ENCODE assay signal across 9 cellular contexts in genomic region chr7:156895024-156895780, GRCh38. TPM values are rescaled to one million over a fixed set of nuclear protein-coding genes. Genes with fewer than 3 reads are reported as not detected.
DNase-seq lines count a peak whose midpoint lies in the region; ATAC-seq and TF ChIP-seq lines count a peak whose summit lies in the region.
"Had no signal": no experiment of that assay in that cellular context is flagged by ENCODE, and none has a peak within 500 bp of the region (broad histone marks: within the 10 kb centered on the region; RNA-seq: fewer than 3 reads in every experiment).

No MANE protein-coding gene starts in this region.

- peaks cover 17% of the 10 kb centered on the region for H3K79me2 ChIP-seq in osteoblast (ENCODE audit: insufficient read depth, low read length)

- peak overlapping the region; percentile 23 for H3K27ac Mint-ChIP-seq in activated naive CD8-positive, alpha-beta T cell treated with anti-CD3 and anti-CD28 coated beads, Interleukin-2, amount 50 U/mL, for 24 hours

- H3K4me1 Mint-ChIP-seq in activated naive CD8-positive, alpha-beta T cell treated with anti-CD3 and anti-CD28 coated beads, Interleukin-2, amount 50 U/mL, for 24 hours: peaks cover 44% of the 10 kb centered on the region

- H3K4me3 Mint-ChIP-seq in activated naive CD8-positive, alpha-beta T cell treated with anti-CD3 and anti-CD28 coated beads, Interleukin-2, amount 50 U/mL, for 24 hours: no peak overlapping the region

- no peak overlapping the region for H3K4me2 ChIP-seq in osteoblast (ENCODE audit: insufficient read depth, low read length)

- no peaks in the 10 kb centered on the region for H3K9me3 Mint-ChIP-seq in activated naive CD8-positive, alpha-beta T cell treated with anti-CD3 and anti-CD28 coated beads, Interleukin-2, amount 50 U/mL, for 24 hours

- no peak for ATAC-seq in activated naive CD8-positive, alpha-beta T cell treated with anti-CD3 and anti-CD28 coated beads, Interleukin-2, amount 50 U/mL, for 24 hours

- H3K4me1 ChIP-seq in osteoblast (ENCODE audit: insufficient read depth, low read length) (peaks cover 1% of the 10 kb centered on the region), vagina (peaks cover 15% of the 10 kb centered on the region), BE2C (no peaks in the 10 kb centered on the region)

- H3K27me3 ChIP-seq in osteoblast (ENCODE audit: insufficient read depth, low read length): no peaks in the 10 kb centered on the region
- no peaks in the 10 kb centered on the region for H3K27me3 ChIP-seq in vagina
- H3K27me3 ChIP-seq in BE2C: no peaks in the 10 kb centered on the region
- H3K27me3 ChIP-seq: SJSA1 had no signal

- TF ChIP-seq POLR2A in vagina (IDR thresholded peaks at IDR 0.05): no peak

- no peak overlapping the region for H3K27ac ChIP-seq in osteoblast (ENCODE audit: low read depth, low read length)
- no peak overlapping the region for H3K27ac ChIP-seq in vagina
- H3K27ac ChIP-seq: SJSA1 had no signal

- H2AFZ ChIP-seq in osteoblast (ENCODE audit: low read length): no peak overlapping the region

- no peaks in the 10 kb centered on the region for H3K9me3 ChIP-seq in osteoblast (ENCODE audit: low read depth, low read length)
- H3K9me3 ChIP-seq in vagina: no peaks in the 10 kb centered on the region
- H3K9me3 ChIP-seq in BE2C: no peaks in the 10 kb centered on the region

- no peak for TF ChIP-seq CTCF in osteoblast (IDR thresholded peaks at IDR 0.05; ENCODE audit: extremely low read depth, low read depth, low read length)
- no peak for TF ChIP-seq CTCF in vagina (IDR thresholded peaks at IDR 0.05)
- no peak for TF ChIP-seq CTCF in BE2C (IDR thresholded peaks at IDR 0.05; ENCODE audit: low read depth, low read length)

- intact Hi-C loops in vagina (cut with DNase I): no loop called here

- DNase-seq in GF-D8 (lab: John Stamatoyannopoulos, UW): peak; percentile 100
- peak; percentile 49 to 63 for DNase-seq in NOMO-1 (lab: John Stamatoyannopoulos, UW; ENCODE audit: unreplicated experiment in 2 of 2)
- DNase-seq in activated naive CD8-positive, alpha-beta T cell treated with anti-CD3 and anti-CD28 coated beads, Interleukin-2, amount 50 U/mL, for 24 hours: no peak
- peak; percentile 75 for DNase-seq in osteoblast (ENCODE audit: insufficient read length, low spot score, missing footprints)
- no peak for DNase-seq in vagina (ENCODE audit: extremely low spot score in 2 of 2)
- DNase-seq in BE2C: no peak
- no peak for DNase-seq in NK-92 treated with Interleukin-12 subunit alpha and Interleukin-12 subunit beta, amount 100 ng/mL, for 24 hours (lab: John Stamatoyannopoulos, UW)
- DNase-seq: NCI-H2081 treated with DMSO at 0.1 percent for 48 hours had no signal

- no peaks in the 10 kb centered on the region for H3K36me3 ChIP-seq in osteoblast (ENCODE audit: insufficient read depth, low read length)
- H3K36me3 ChIP-seq in vagina: no peaks in the 10 kb centered on the region
- H3K36me3 ChIP-seq in BE2C: no peaks in the 10 kb centered on the region

- H3K27me3 Mint-ChIP-seq in activated naive CD8-positive, alpha-beta T cell treated with anti-CD3 and anti-CD28 coated beads, Interleukin-2, amount 50 U/mL, for 24 hours: peaks cover under 1% of the 10 kb centered on the region

- H3K4me3 ChIP-seq in osteoblast (ENCODE audit: insufficient read depth, low read length) (no peak overlapping the region), vagina (no peak overlapping the region), BE2C (ENCODE audit: low read depth, low read length) (no peak overlapping the region)
- H3K4me3 ChIP-seq: SJSA1 had no signal

- H3K36me3 Mint-ChIP-seq in activated naive CD8-positive, alpha-beta T cell treated with anti-CD3 and anti-CD28 coated beads, Interleukin-2, amount 50 U/mL, for 24 hours (ENCODE audit: low read depth): peaks cover 4% of the 10 kb centered on the region

- no peaks in the 10 kb centered on the region for H4K20me1 ChIP-seq in osteoblast (ENCODE audit: insufficient read depth, low read length)

RNA-seq across cellular contexts. Expression of gene LMBR1, which starts 2.2 kb away (rescaled TPM):
- 39.4 and 44.8 TPM in 2 replicates for total RNA-seq in osteoblast
- 45.7 TPM for total RNA-seq in vagina
- 53.2 TPM for polyA plus RNA-seq in BE2C (2012; ENCODE audit: insufficient read depth, insufficient read length, low read depth)

RNA-seq across cellular contexts. Expression of gene NOM1, which starts 54.3 kb away (rescaled TPM):
- total RNA-seq in osteoblast: 11.6 and 17.1 TPM in 2 replicates
- total RNA-seq in vagina: 28.5 TPM
- polyA plus RNA-seq in BE2C (2012; ENCODE audit: insufficient read depth, insufficient read length, low read depth): 58.0 TPM

Comparison
In these comparisons a context has a peak if more than half of its experiments do, and no peak if none do; other contexts are left out.
1. DNase-seq: peak in GF-D8 (single experiment), NOMO-1 (2 of 2) and osteoblast (single experiment); none in activated naive CD8-positive, alpha-beta T cell treated with anti-CD3 and anti-CD28 coated beads, Interleukin-2, amount 50 U/mL, for 24 hours (single experiment), vagina (0 of 2), BE2C (single experiment) and NK-92 treated with Interleukin-12 subunit alpha and Interleukin-12 subunit beta, amount 100 ng/mL, for 24 hours (single experiment).